ENCODE assay signal across 23 cellular contexts in the genomic region with DNA sequence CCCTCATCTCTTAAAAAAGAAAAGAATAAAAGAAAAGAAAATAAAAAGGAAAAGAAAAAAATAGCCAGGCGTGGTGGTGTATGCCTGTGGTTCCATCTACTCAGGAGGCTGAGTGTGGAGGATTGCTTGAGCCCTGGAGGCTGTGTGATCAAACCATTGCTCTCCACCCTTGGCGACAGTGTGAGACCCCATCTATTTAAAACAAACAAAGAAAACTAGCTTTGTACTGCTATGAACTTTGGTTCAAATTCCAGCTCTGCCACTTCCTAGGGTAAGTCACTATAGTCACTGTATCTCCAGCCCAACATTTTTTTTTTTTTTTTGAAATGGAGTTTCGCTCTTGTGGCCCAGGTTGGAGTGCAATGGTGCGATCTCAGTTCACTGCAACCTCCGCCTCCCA.
"Had no signal": no experiment of that assay in that cellular context is flagged by ENCODE, and none has a peak within 500 bp of the region (broad histone marks: within the 10 kb centered on the region; RNA-seq: fewer than 3 reads in every experiment).

No MANE protein-coding gene starts in this region.

- H3K27ac Mint-ChIP-seq: stimulated activated naive B cell treated with anti-CD40 and anti-IgM and Interleukin-4, amounts not matched to agents 10 μg/mL and 1 μg/mL and 100 μg/mL, for 72 hours had no signal

- H3K27me3 Mint-ChIP-seq: activated CD4-positive, alpha-beta memory T cell treated with anti-CD3 and anti-CD28 coated beads, Interleukin-2, amount 10 ng/mL, durations not matched to agents 7 days and 5 days; activated naive CD4-positive, alpha-beta T cell treated with anti-CD3 and anti-CD28 coated beads, Interleukin-2, amount 10 ng/mL, durations not matched to agents 7 days and 5 days; stimulated activated naive B cell treated with anti-CD40 and anti-IgM and Interleukin-4, amounts not matched to agents 10 μg/mL and 1 μg/mL and 100 μg/mL, for 72 hours had no signal

- H3K9me3 Mint-ChIP-seq: immature natural killer cell had no signal

- DNase-seq: activated CD4-positive, alpha-beta T cell treated with anti-CD3 and anti-CD28 coated beads for 4 hours; activated effector memory CD4-positive, alpha-beta T cell treated with Interleukin-2 at 50 U/mL for 16 hours; activated naive CD4-positive, alpha-beta T cell treated with anti-CD3 and anti-CD28 coated beads, Interleukin-2, amount 10 ng/mL, durations not matched to agents 7 days and 5 days; adrenal gland; central memory CD4-positive, alpha-beta T cell; effector memory CD4-positive, alpha-beta T cell; foreskin melanocyte; glutamatergic neuron; immature natural killer cell; kidney glomerular epithelial cell; left ventricle myocardium superior; mammary epithelial cell; midbrain; posterior cingulate gyrus; small intestine; stimulated activated CD4-positive, alpha-beta T cell treated with anti-CD3 and anti-CD28 coated beads, Interleukin-2, amount 100 ng/mL, for 24 hours; stimulated activated naive B cell treated with anti-CD40 and anti-IgM and Interleukin-4, amounts not matched to agents 10 μg/mL and 1 μg/mL and 100 μg/mL, for 72 hours; testis; trophoblast cell; uterus had no signal

- ATAC-seq: esophagus mucosa; left ventricle myocardium superior; sciatic nerve; stimulated activated naive B cell treated with anti-CD40 and anti-IgM and Interleukin-4, amounts not matched to agents 10 μg/mL and 1 μg/mL and 100 μg/mL, for 72 hours had no signal
